Comparison of ENCODE assay signal across 8 cellular contexts in genomic region chr20:41030536-41031242, GRCh38.
DNase-seq lines count a peak whose midpoint lies in the region; ATAC-seq and TF ChIP-seq lines count a peak whose summit lies in the region.

No MANE protein-coding gene starts in this region.

- peaks cover 67% of the 10 kb centered on the region for H3K4me1 Mint-ChIP-seq in nephron

- no peaks in the 10 kb centered on the region for H3K27me3 Mint-ChIP-seq in nephron (ENCODE audit: low read depth)

- TF ChIP-seq CTCF in KMS-11 (conservative IDR thresholded peaks at IDR 0.05; ENCODE audit: low read depth, low read length) (no peak), choroid plexus epithelial cell (conservative IDR thresholded peaks at IDR 0.05; ENCODE audit: low read depth, low read length) (no peak), nephron (IDR thresholded peaks at IDR 0.05; ENCODE audit: unreplicated experiment in 3 of 3) (no peak)

- H3K9ac ChIP-seq in BLaER1 (peak overlapping the region; percentile 99), KMS-11 (peak overlapping the region; percentile 99; the same call in 1 of the 2 replicates)

- H3K4me3 ChIP-seq in BLaER1, result peak overlapping the region; percentile 99
- H3K4me3 ChIP-seq in KMS-11 (IDR thresholded peaks at IDR 0.05; ENCODE audit: insufficient read depth, low read depth, low read length), result no peak overlapping the region
- peak overlapping the region; percentile 99 for H3K4me3 ChIP-seq in choroid plexus epithelial cell (ENCODE audit: low read depth, low read length)

- DNase-seq in choroid plexus epithelial cell (ENCODE audit: low read depth) (peak; percentile 56), NCI-H2227 (lab: John Stamatoyannopoulos, UW; ENCODE audit: unreplicated experiment) (no peak)
- DNase-seq in stimulated activated CD4-positive, alpha-beta T cell treated with anti-CD3 and anti-CD28 coated beads, Interleukin-2, amount 100 ng/mL, for 24 hours, result no peak

- H3K36me3 Mint-ChIP-seq in nephron (ENCODE audit: low read depth), result peaks cover 41% of the 10 kb centered on the region

- no peaks in the 10 kb centered on the region for H3K27me3 ChIP-seq in BLaER1
- H3K27me3 ChIP-seq in KMS-11 (ENCODE audit: insufficient read depth, low read depth), result no peaks in the 10 kb centered on the region

- H3K4me2 ChIP-seq in BLaER1, result peak overlapping the region; percentile 85
- H3K4me2 ChIP-seq in KMS-11, result peak overlapping the region; percentile 84

- no peaks in the 10 kb centered on the region for H3K9me3 Mint-ChIP-seq in nephron

- no peak for ATAC-seq in GM19455 (IDR thresholded peaks at IDR 0.05; ENCODE audit: unreplicated experiment)
- ATAC-seq in GM18868 (IDR thresholded peaks at IDR 0.05; ENCODE audit: unreplicated experiment), result no peak

- peaks cover 71% of the 10 kb centered on the region for H3K79me2 ChIP-seq in KMS-11 (ENCODE audit: insufficient read depth, low read depth)

- H3K27ac Mint-ChIP-seq in nephron, result peak overlapping the region; percentile 97 to 100 (median 98)

- no peaks in the 10 kb centered on the region for H3K9me3 ChIP-seq in BLaER1

- H4K20me1 ChIP-seq in BLaER1, result peaks cover 68% of the 10 kb centered on the region
- H4K20me1 ChIP-seq in KMS-11 (ENCODE audit: insufficient read depth), result peaks cover 35% of the 10 kb centered on the region

- peak overlapping the region; percentile 92 to 99 (median 96) for H3K4me3 Mint-ChIP-seq in nephron

- H3K27ac ChIP-seq in BLaER1 (no peak overlapping the region), KMS-11 (peak overlapping the region; percentile 91; the same call in 1 of the 2 replicates)

- H2AFZ ChIP-seq in KMS-11 (ENCODE audit: low read depth), result no peak overlapping the region

- H3K4me1 ChIP-seq in BLaER1, result peaks cover 52% of the 10 kb centered on the region
- H3K4me1 ChIP-seq in KMS-11 (ENCODE audit: low read depth, poor library complexity, severe bottlenecking), result peaks cover 67% of the 10 kb centered on the region

- H3K36me3 ChIP-seq in BLaER1 (peaks cover 18% of the 10 kb centered on the region), KMS-11 (ENCODE audit: insufficient read depth) (no peaks in the 10 kb centered on the region)
